34 cellular contexts compared by ENCODE assay signal in genomic region chr2:64412671-64413070, GRCh38.
"Had no signal": no experiment of that assay in that cellular context is flagged by ENCODE, and none has a peak within 500 bp of the region (broad histone marks: within the 10 kb centered on the region; RNA-seq: fewer than 3 reads in every experiment).

No MANE protein-coding gene starts in this region.

- H3K27ac ChIP-seq: KMS-11 had no signal

- H3K27me3 ChIP-seq: MG63 had no signal

- H3K36me3 ChIP-seq: MG63 had no signal

- H3K9me3 ChIP-seq: MG63 had no signal

- H3K4me3 ChIP-seq: MG63 had no signal

- H3K4me2 ChIP-seq: KMS-11 had no signal

- H3K9ac ChIP-seq: KMS-11 had no signal

- DNase-seq: Kasumi-1, KG1, MG63, MM.1S, MV-4-11, NCI-H1048, NCI-H1092, NCI-H1092 treated with DMSO at 0.1 percent for 48 hours, NCI-H1105, NCI-H1105 treated with DMSO at 0.1 percent for 48 hours, NCI-H1417, NCI-H1417 treated with DMSO at 0.1 percent for 48 hours, NCI-H1436, NCI-H1436 treated with DMSO at 0.1 percent for 48 hours, NCI-H146, NCI-H1694, NCI-H1694 treated with DMSO at 0.1 percent for 48 hours, NCI-H187, NCI-H187 treated with DMSO at 0.1 percent for 48 hours, NCI-H1930, NCI-H2029, NCI-H2029 treated with DMSO at 0.1 percent for 48 hours, NCI-H2081, NCI-H2081 treated with DMSO at 0.1 percent for 48 hours, NCI-H2107, NCI-H2171, NCI-H2171 treated with DMSO at 0.1 percent for 48 hours, NCI-H2227 treated with DMSO at 0.1 percent for 48 hours, NCI-H226, NCI-H345, NCI-H446, NCI-H446 treated with DMSO at 0.1 percent for 48 hours, NCI-H510A had no signal
